ENCODE assay signal across 10 cellular contexts in the genomic region with DNA sequence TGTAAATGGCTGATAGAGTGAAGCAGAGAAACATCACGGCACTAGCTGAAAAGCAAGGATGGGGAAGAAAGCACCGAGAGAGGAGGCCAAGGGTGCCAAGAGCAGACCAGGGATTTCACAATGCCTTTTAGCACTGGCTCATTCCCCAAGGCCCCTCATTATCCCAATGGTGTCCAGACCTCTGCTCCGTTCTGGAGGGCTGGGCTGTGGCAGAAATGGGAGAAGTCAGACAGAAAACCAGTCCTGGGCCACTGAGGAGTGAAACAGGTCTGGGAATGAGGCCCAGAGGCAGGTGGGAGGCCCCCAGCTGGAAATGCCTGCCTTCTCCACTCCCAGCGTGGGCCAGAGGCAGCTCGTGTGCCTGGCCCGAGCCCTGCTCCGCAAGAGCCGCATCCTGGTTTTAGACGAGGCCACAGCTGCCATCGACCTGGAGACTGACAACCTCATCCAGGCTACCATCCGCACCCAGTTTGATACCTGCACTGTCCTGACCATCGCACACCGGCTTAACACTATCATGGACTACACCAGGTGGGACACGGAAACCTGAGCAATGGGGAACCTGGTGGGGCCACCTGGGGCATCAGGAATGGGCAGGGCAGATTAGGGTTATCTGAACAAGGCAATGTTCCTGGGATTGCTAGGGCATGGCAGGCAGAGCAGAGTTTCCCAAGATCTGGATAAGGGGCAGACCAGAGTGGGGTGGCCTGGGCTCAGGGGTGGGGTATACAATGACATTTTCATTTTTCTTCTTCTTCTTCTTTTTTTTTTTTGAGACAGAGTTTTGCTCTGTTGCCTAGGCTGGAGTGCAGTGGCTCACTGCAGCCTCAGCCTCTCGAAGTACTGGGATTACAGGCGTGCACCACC. TPM values are rescaled to one million over a fixed set of nuclear protein-coding genes. Genes with fewer than 3 reads are reported as not detected.
DNase-seq lines count a peak whose midpoint lies in the region; ATAC-seq and TF ChIP-seq lines count a peak whose summit lies in the region.
"Had no signal": no experiment of that assay in that cellular context is flagged by ENCODE, and none has a peak within 500 bp of the region (broad histone marks: within the 10 kb centered on the region; RNA-seq: fewer than 3 reads in every experiment).

No MANE protein-coding gene starts in this region.

- H3K18ac ChIP-seq in mesenchymal stem cell (ENCODE audit: low read depth in 1 of 2, low read length in 2 of 2), result peak overlapping the region in 1 of 2 experiments; percentile 14

- peak overlapping the region; percentile 92 for H3K27ac ChIP-seq in colonic mucosa
- H3K27ac ChIP-seq in mesenchymal stem cell (ENCODE audit: low read length, poor library complexity, severe bottlenecking), result peak overlapping the region; percentile 51
- peak overlapping the region; percentile 71 to 94 for H3K27ac ChIP-seq in aorta (ENCODE audit: low read depth in 1 of 2, low read length in 2 of 2)

- peak overlapping the region in 1 of 2 experiments; percentile 15 for H2BK12ac ChIP-seq in mesenchymal stem cell (ENCODE audit: low read length in 2 of 2)

- H3K27me3 ChIP-seq in colonic mucosa (no peaks in the 10 kb centered on the region), mesenchymal stem cell (ENCODE audit: control insufficient read depth in 1 of 2, insufficient read depth in 1 of 2, low read length in 2 of 2) (no peaks in the 10 kb centered on the region), aorta (ENCODE audit: control insufficient read depth in 1 of 2, insufficient read depth in 2 of 2, low read length in 1 of 2) (no peaks in the 10 kb centered on the region)

- H3K4me2 ChIP-seq in mesenchymal stem cell (ENCODE audit: low read length, poor library complexity, severe bottlenecking), result no peak overlapping the region

- no peak overlapping the region for H4K91ac ChIP-seq in mesenchymal stem cell (ENCODE audit: low read length)

- H2BK5ac ChIP-seq in mesenchymal stem cell (ENCODE audit: low read depth, low read length, poor library complexity, severe bottlenecking), result no peak overlapping the region

- no peaks in the 10 kb centered on the region for H3K36me3 ChIP-seq in colonic mucosa
- peaks cover 0 to 9% of the 10 kb centered on the region in 2 experiments for H3K36me3 ChIP-seq in mesenchymal stem cell (ENCODE audit: control insufficient read depth in 1 of 2, insufficient read depth in 2 of 2, low read depth in 1 of 2, low read length in 2 of 2)
- no peaks in the 10 kb centered on the region for H3K36me3 ChIP-seq in aorta (ENCODE audit: control insufficient read depth in 1 of 2, insufficient read depth in 2 of 2, low read length in 1 of 2)

- no peak overlapping the region for H3K14ac ChIP-seq in mesenchymal stem cell (ENCODE audit: low read length in 2 of 2)

- TF ChIP-seq CTCF in colonic mucosa (IDR thresholded peaks at IDR 0.05), result no peak

- H3K9me3 ChIP-seq in colonic mucosa, result no peaks in the 10 kb centered on the region
- no peaks in the 10 kb centered on the region for H3K9me3 ChIP-seq in mesenchymal stem cell (ENCODE audit: control insufficient read depth, low read length)
- no peaks in the 10 kb centered on the region for H3K9me3 ChIP-seq in aorta (ENCODE audit: control insufficient read depth, low read length)

- no peak overlapping the region for H2BK15ac ChIP-seq in mesenchymal stem cell (ENCODE audit: low read depth, poor library complexity, severe bottlenecking)

- WGBS in mesenchymal stem cell, result 87% methylated on average over 16 of the region's 16 CpGs
- 70 to 72% methylated on average over 16 of the region's 16 CpGs for WGBS in aorta, 2 donors

- no peak overlapping the region for H2BK120ac ChIP-seq in mesenchymal stem cell (ENCODE audit: low read depth, low read length)

- H4K8ac ChIP-seq in mesenchymal stem cell (ENCODE audit: low read length), result peak overlapping the region; percentile 56

- peak; percentile 68 for DNase-seq in cardiac septum (ENCODE audit: low spot score)
- DNase-seq in left ventricle myocardium superior, result no peak
- DNase-seq in colonic mucosa, result no peak
- DNase-seq in mesenchymal stem cell, result no peak
- DNase-seq in aorta, result peak in 1 of 2 donors; percentile 49
- no peak for DNase-seq in SHP77 treated with DMSO at 0.1 percent for 48 hours (lab: John Stamatoyannopoulos, UW)
- DNase-seq: KG1, NCI-H748 treated with DMSO at 0.1 percent for 48 hours had no signal

- H3K4ac ChIP-seq in mesenchymal stem cell (ENCODE audit: low read depth in 1 of 2, low read length in 2 of 2), result no peak overlapping the region

- intact Hi-C loops in cardiac septum (cut with DNase I) (loop anchor here (2.0 to 10.0 kb wide), 2 partner anchors 141 to 203 kb away; partner anchors contain the start of gene SPATA20), left ventricle myocardium superior (cut with micrococcal nuclease) (no loop called here), colonic mucosa (cut with DNase I) (no loop called here), aorta (cut with DNase I) (loop anchor here (2.0 to 5.0 kb wide), 2 partner anchors 49 to 205 kb away; no protein-coding TSS in a partner anchor)

- H3K9ac ChIP-seq in colonic mucosa (ENCODE audit: low read depth in 2 of 2, low read length in 2 of 2) (peak overlapping the region in 1 of 2 donors; percentile 75), mesenchymal stem cell (ENCODE audit: low read length) (peak overlapping the region; percentile 11)

- no peak overlapping the region for H3K23ac ChIP-seq in mesenchymal stem cell (ENCODE audit: low read length in 2 of 2)

- peaks cover 3% of the 10 kb centered on the region for H3K79me1 ChIP-seq in mesenchymal stem cell (replicated peaks; ENCODE audit: low read length, poor library complexity, severe bottlenecking)

- no peak overlapping the region for H2AFZ ChIP-seq in mesenchymal stem cell (ENCODE audit: low read depth, low read length)

- ATAC-seq in left ventricle myocardium superior (no peak), aorta (ENCODE audit: low FRiP score) (peak; percentile 53), HG03520 (IDR thresholded peaks at IDR 0.05; ENCODE audit: unreplicated experiment) (no peak), HG02588 (IDR thresholded peaks at IDR 0.05; ENCODE audit: unreplicated experiment) (no peak)

- H3K4me3 ChIP-seq in colonic mucosa (no peak overlapping the region), mesenchymal stem cell (ENCODE audit: insufficient read depth in 1 of 2, low read depth in 1 of 2, low read length in 2 of 2) (peak overlapping the region in 1 of 2 experiments; percentile 34), aorta (ENCODE audit: low read length in 2 of 2) (no peak overlapping the region)

- peaks cover 22% of the 10 kb centered on the region for H3K4me1 ChIP-seq in colonic mucosa
- H3K4me1 ChIP-seq in mesenchymal stem cell (ENCODE audit: control insufficient read depth, insufficient read depth, low read depth, low read length), result peaks cover 59% of the 10 kb centered on the region
- H3K4me1 ChIP-seq in aorta (ENCODE audit: control insufficient read depth in 1 of 2, insufficient read depth in 2 of 2, low read length in 2 of 2), result peaks cover 0 to 4% of the 10 kb centered on the region in 2 donors

- H2AK5ac ChIP-seq in mesenchymal stem cell (ENCODE audit: low read length, severe bottlenecking), result peak overlapping the region; percentile 42

RNA-seq across cellular contexts. Expression of gene ANKRD40, which starts 20.3 kb away (rescaled TPM):
- 47.6 TPM for total RNA-seq in cardiac septum
- total RNA-seq in left ventricle myocardium superior, result 54.4 TPM
- total RNA-seq in colonic mucosa, result 10 to 100 TPM; 20.1 to 25.1 TPM
- polyA plus RNA-seq in mesenchymal stem cell (2013, experiment 1 of 2), result 25.9 TPM
- polyA plus RNA-seq in mesenchymal stem cell (2013, experiment 2 of 2), result 26.3 TPM
- total RNA-seq in aorta, result 10 to 100 TPM; 53.2 to 55.5 TPM
- 10 to 100 TPM; 19.1 to 20.5 TPM for polyA plus RNA-seq in aorta

RNA-seq across cellular contexts. Expression of gene LUC7L3, which starts 32.0 kb away (rescaled TPM):
- total RNA-seq in cardiac septum (78.5 TPM), left ventricle myocardium superior (53.3 TPM), colonic mucosa (10 to 100 TPM; 73.0 to 88.3 TPM), aorta (100 to 1,000 TPM; 123 to 189 TPM)
- polyA plus RNA-seq in mesenchymal stem cell (2013, experiment 1 of 2), result 99.9 TPM
- polyA plus RNA-seq in mesenchymal stem cell (2013, experiment 2 of 2), result 97.1 TPM
- polyA plus RNA-seq in aorta, result 100 to 1,000 TPM; 147 to 852 TPM

RNA-seq across cellular contexts. Expression of gene ABCC3, which starts 52.8 kb away (rescaled TPM):
- total RNA-seq in cardiac septum (1.9 TPM), left ventricle myocardium superior (0.37 TPM), colonic mucosa (100 to 1,000 TPM; 187 to 226 TPM), aorta (10 to 100 TPM; 25.7 to 54.9 TPM)
- 2.5 TPM for polyA plus RNA-seq in mesenchymal stem cell (2013, experiment 1 of 2)
- polyA plus RNA-seq in mesenchymal stem cell (2013, experiment 2 of 2), result 2.5 TPM
- polyA plus RNA-seq in aorta, result 100 to 1,000 TPM in 1 of 2 donors, 1 to 10 TPM in 1; 9.9 to 145 TPM

Comparison
In these comparisons a context has a peak if more than half of its experiments do, and no peak if none do; other contexts are left out.
1. intact Hi-C loops: an anchor here in cardiac septum (2.0 to 10.0 kb wide) and aorta (2.0 to 5.0 kb wide); none called in left ventricle myocardium superior and colonic mucosa.